ENCODE assay signal across 6 cellular contexts in genomic region chr17:50894513-50894912, GRCh38. TPM values are rescaled to one million over a fixed set of nuclear protein-coding genes. Genes with fewer than 3 reads are reported as not detected.
"Had no signal": no experiment of that assay in that cellular context is flagged by ENCODE, and none has a peak within 500 bp of the region (broad histone marks: within the 10 kb centered on the region; RNA-seq: fewer than 3 reads in every experiment).

No MANE protein-coding gene starts in this region.

RNA-seq across cellular contexts. Expression of gene WFIKKN2, which starts 59.1 kb away (rescaled TPM):
- total RNA-seq: naive thymus-derived CD8-positive, alpha-beta T cell; natural killer cell treated with Interleukin-12 subunit alpha and Interleukin-12 subunit beta and Interleukin-15 and Interleukin-18, amount 100 ng/mL, for 72 hours; progenitor cell of endocrine pancreas; renal cortical epithelial cell; right lobe of liver; smooth muscle cell had no signal
